12 cellular contexts compared by ENCODE assay signal in genomic region chr10:20058135-20058534, GRCh38.
A peak's percentile ranks its signal among the peaks of the same experiment; 100 is the strongest.
DNase-seq lines count a peak whose midpoint lies in the region; TF ChIP-seq lines count a peak whose summit lies in the region.
"Had no signal": no experiment of that assay in that cellular context is flagged by ENCODE, and none has a peak within 500 bp of the region (broad histone marks: within the 10 kb centered on the region; RNA-seq: fewer than 3 reads in every experiment).

No MANE protein-coding gene starts in this region.

- TF ChIP-seq POLR2A in ovary (IDR thresholded peaks at IDR 0.05): no peak

- no peaks in the 10 kb centered on the region for H3K27me3 ChIP-seq in ovary

- TF ChIP-seq CTCF in ovary (IDR thresholded peaks at IDR 0.05): no peak

- intact Hi-C loops in ovary (cut with DNase I): no loop called here

- H3K9me3 ChIP-seq in SK-N-MC (ENCODE audit: low read depth, low read length): no peaks in the 10 kb centered on the region
- H3K9me3 ChIP-seq in ovary: no peaks in the 10 kb centered on the region

- H3K9ac ChIP-seq in SK-N-MC (ENCODE audit: insufficient read length): no peak overlapping the region

- DNase-seq in DMS153 (lab: John Stamatoyannopoulos, UW): peak; percentile 1
- no peak for DNase-seq in DMS153 treated with DMSO at 0.1 percent for 48 hours (lab: John Stamatoyannopoulos, UW; ENCODE audit: unreplicated experiment)
- peak; percentile 72 for DNase-seq in NCI-H146 treated with DMSO at 0.1 percent for 48 hours (lab: John Stamatoyannopoulos, UW; ENCODE audit: unreplicated experiment)
- no peak for DNase-seq in SK-N-MC (ENCODE audit: low read depth, low spot score)
- DNase-seq in activated T-cell treated with anti-CD3 and anti-CD28 coated beads for 4 hours: no peak
- DNase-seq in ovary: no peak
- no peak for DNase-seq in cerebellar cortex (ENCODE audit: low spot score)
- DNase-seq: CD8-positive, alpha-beta T cell; COR-L47; HCEC 1CT; HFFc6 had no signal

- H3K4me1 ChIP-seq in ovary (ENCODE audit: insufficient read depth): no peaks in the 10 kb centered on the region

- WGBS in ovary, 3 donors: 69 to 94% (median 85%) methylated on average over 2 of the region's 2 CpGs

- no peaks in the 10 kb centered on the region; the same call in 1 of the 2 replicates for H3K36me3 ChIP-seq in SK-N-MC (ENCODE audit: insufficient read depth, low read length)
- no peaks in the 10 kb centered on the region for H3K36me3 ChIP-seq in ovary

- H3K4me3 ChIP-seq in SK-N-MC (no peak overlapping the region), ovary (no peak overlapping the region)

- H3K27ac ChIP-seq in SK-N-MC (peak overlapping the region; percentile 25; the same call in 1 of the 2 replicates), ovary (no peak overlapping the region)
- H3K27ac ChIP-seq: 22Rv1 had no signal

- TF ChIP-seq EP300 in ovary (IDR thresholded peaks at IDR 0.05): no peak

Comparison
In these comparisons a context has a peak if more than half of its experiments do, and no peak if none do; other contexts are left out.
1. DNase-seq: peak in DMS153 (single experiment) and NCI-H146 treated with DMSO at 0.1 percent for 48 hours (single experiment); none in DMS153 treated with DMSO at 0.1 percent for 48 hours (single experiment), SK-N-MC (single experiment), activated T-cell treated with anti-CD3 and anti-CD28 coated beads for 4 hours (single experiment), ovary (0 of 5) and cerebellar cortex (single experiment).